In the genomic region with DNA sequence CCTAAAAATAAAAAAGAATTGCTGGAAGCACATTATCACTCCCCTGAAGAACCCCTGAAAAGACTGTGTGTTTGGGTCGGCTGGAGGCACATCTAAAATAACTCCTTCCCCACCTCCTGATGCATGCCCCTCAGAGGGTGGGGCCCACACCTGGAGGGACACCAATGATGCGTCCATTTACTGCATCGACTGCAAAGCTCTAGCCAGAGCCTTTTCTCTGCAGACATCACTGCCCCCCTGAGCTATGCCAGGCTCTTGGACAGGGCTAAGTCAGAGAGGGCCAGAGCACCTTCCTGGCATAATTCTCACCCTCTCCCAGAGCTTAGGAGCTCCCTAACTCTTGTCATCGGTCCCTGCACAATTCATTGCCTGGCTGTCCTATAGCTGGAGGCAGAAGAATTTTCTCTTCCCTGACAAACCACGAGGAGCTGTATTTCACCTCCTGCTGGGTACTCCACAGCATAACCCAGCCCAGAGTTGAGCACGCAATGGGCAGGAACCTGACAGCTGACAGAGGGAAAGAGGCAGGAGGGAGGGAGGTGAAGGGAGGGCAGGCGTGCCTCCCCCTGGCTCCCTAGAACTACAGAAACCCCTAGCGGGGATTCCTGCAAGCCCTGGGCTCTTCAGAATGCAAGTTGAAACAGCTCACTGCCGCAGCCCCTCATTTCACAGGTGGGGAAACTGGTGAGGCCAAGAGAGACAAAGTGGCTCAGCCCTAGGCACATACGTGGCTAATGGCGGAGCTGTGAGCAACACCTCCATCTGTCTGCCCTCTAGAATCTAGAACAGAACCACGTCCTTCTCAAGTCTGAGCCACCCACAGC, we compare ENCODE assay signal across 15 cellular contexts. TPM values are rescaled to one million over a fixed set of nuclear protein-coding genes. Genes with fewer than 3 reads are reported as not detected.
DNase-seq lines count a peak whose midpoint lies in the region; ATAC-seq, FAIRE-seq and TF ChIP-seq lines count a peak whose summit lies in the region.
"Had no signal": no experiment of that assay in that cellular context is flagged by ENCODE, and none has a peak within 500 bp of the region (broad histone marks: within the 10 kb centered on the region; RNA-seq: fewer than 3 reads in every experiment).

No MANE protein-coding gene starts in this region.

- H3K27ac Mint-ChIP-seq in activated naive CD4-positive, alpha-beta T cell treated with anti-CD3 and anti-CD28 coated beads, Interleukin-2, amount 50 U/mL, for 72 hours, result no peak overlapping the region
- H3K27ac Mint-ChIP-seq in activated CD4-positive, alpha-beta memory T cell treated with anti-CD3 and anti-CD28 coated beads for 36 hours, result no peak overlapping the region
- H3K27ac Mint-ChIP-seq: activated naive CD4-positive, alpha-beta T cell treated with anti-CD3 and anti-CD28 coated beads, Interleukin-2, amount 50 U/mL, for 24 hours; memory B cell had no signal

- no peak overlapping the region for H4K91ac ChIP-seq in H1 (replicated peaks; ENCODE audit: insufficient read length, low read length)

- peak overlapping the region; percentile 29 for H3K9ac ChIP-seq in Loucy (ENCODE audit: low read depth, low read length, poor library complexity, severe bottlenecking)
- H3K9ac ChIP-seq in H1 (replicated peaks in 1 of 4; ENCODE audit: extremely low read depth in 1 of 4, low read depth in 3 of 4, low read length in 3 of 4), result no peak overlapping the region
- H3K9ac ChIP-seq: BLaER1 had no signal

- H3K18ac ChIP-seq in H1 (ENCODE audit: extremely low read depth, low read length), result no peak overlapping the region; the same call in 1 of the 2 replicates

- no peak overlapping the region for H2BK120ac ChIP-seq in H1 (replicated peaks; ENCODE audit: low read depth, low read length)

- no peak overlapping the region for H2BK12ac ChIP-seq in H1 (ENCODE audit: low read depth, low read length)

- H4K5ac ChIP-seq in H1 (ENCODE audit: insufficient read length, low read depth, low read length), result no peak overlapping the region

- H3K23me2 ChIP-seq in H1 (ENCODE audit: low read depth, low read length), result no peaks in the 10 kb centered on the region

- intact Hi-C loops in sciatic nerve (cut with DNase I), result no loop called here
- intact Hi-C loops in activated CD4-positive, alpha-beta memory T cell treated with anti-CD3 and anti-CD28 coated beads for 36 hours (cut with micrococcal nuclease), result no loop called here

- CTCF ChIA-PET in H1 (lab: Charles Lee; ENCODE audit: partially characterized antibody), result interaction anchor here (0.6 to 1.7 kb wide), 14 partner anchors 14 to 1722 kb away, joined by 3 to 7 read pairs (median 3); partner anchors contain the start of gene LSG1
- CTCF ChIA-PET in activated CD4-positive, alpha-beta memory T cell treated with anti-CD3 and anti-CD28 coated beads for 36 hours (lab: Charles Lee), result no interaction called here

- peak overlapping the region; percentile 69 for H3K4ac ChIP-seq in H1 (replicated peaks; ENCODE audit: insufficient read length, low read depth, low read length)

- peaks cover 19% of the 10 kb centered on the region; the same call in 1 of the 2 replicates for H3K36me3 ChIP-seq in Loucy (ENCODE audit: insufficient read depth, low read length)
- H3K36me3 ChIP-seq in H1 (ENCODE audit: control insufficient read depth in 2 of 4, insufficient read depth in 4 of 4, low read length in 3 of 4), result peaks cover 0 to 4% (median 2%) of the 10 kb centered on the region in 4 experiments; a peak in 3 of 8 replicates

- TF ChIP-seq EP300 in H1 (IDR thresholded peaks at IDR 0.05; ENCODE audit: borderline replicate concordance in 1 of 2, low read depth in 2 of 2, low read length in 2 of 2), result no peak

- FAIRE-seq in H1 (lab: Jason Lieb, UNC), result no peak
- FAIRE-seq: HTR-8/SVneo had no signal

- no peak for ATAC-seq in sciatic nerve
- ATAC-seq in activated naive CD4-positive, alpha-beta T cell treated with anti-CD3 and anti-CD28 coated beads, Interleukin-2, amount 50 U/mL, for 72 hours, result no peak
- ATAC-seq in HG03135 (IDR thresholded peaks at IDR 0.05; ENCODE audit: unreplicated experiment), result no peak

- H2AFZ ChIP-seq in Loucy (ENCODE audit: low read length), result no peak overlapping the region
- no peak overlapping the region for H2AFZ ChIP-seq in H1 (ENCODE audit: low read length)

- no peak overlapping the region for H3K4me3 Mint-ChIP-seq in activated CD4-positive, alpha-beta memory T cell treated with anti-CD3 and anti-CD28 coated beads for 36 hours
- H3K4me3 Mint-ChIP-seq: activated naive CD4-positive, alpha-beta T cell treated with anti-CD3 and anti-CD28 coated beads, Interleukin-2, amount 50 U/mL, for 24 hours; memory B cell had no signal

- H4K20me1 ChIP-seq in Loucy (ENCODE audit: insufficient read depth, low read length, poor library complexity, severe bottlenecking) (no peaks in the 10 kb centered on the region), H1 (replicated peaks in 1 of 2; ENCODE audit: control insufficient read depth in 1 of 2, insufficient read depth in 2 of 2, low read length in 2 of 2) (peaks cover 2 to 5% of the 10 kb centered on the region in 2 experiments)
- H4K20me1 ChIP-seq: BLaER1 had no signal

- DNase-seq in AG08395 (ENCODE audit: low spot score) (peak; percentile 18), H1 (ENCODE audit: low read depth in 1 of 2, low spot score in 2 of 2) (peak in 1 of 2 experiments; percentile 46), sciatic nerve (ENCODE audit: low spot score) (peak; percentile 30)
- no peak for DNase-seq in stimulated activated CD4-positive, alpha-beta T cell treated with anti-CD3 and anti-CD28 coated beads, Interleukin-4, amount 100 ng/mL, for 24 hours
- no peak for DNase-seq in activated naive CD4-positive, alpha-beta T cell treated with anti-CD3 and anti-CD28 coated beads, Interleukin-2, amount 50 U/mL, for 72 hours (ENCODE audit: low spot score in 2 of 2)
- no peak for DNase-seq in activated CD4-positive, alpha-beta memory T cell treated with anti-CD3 and anti-CD28 coated beads for 36 hours
- DNase-seq: activated CD4-positive, alpha-beta T cell treated with anti-CD3 and anti-CD28 coated beads for 4 hours; NCI-H1105 treated with DMSO at 0.1 percent for 48 hours; NCI-H748 treated with DMSO at 0.1 percent for 48 hours had no signal

- H3K4me1 Mint-ChIP-seq in activated CD4-positive, alpha-beta memory T cell treated with anti-CD3 and anti-CD28 coated beads for 36 hours (ENCODE audit: low read depth), result peaks cover 6% of the 10 kb centered on the region

- H2BK15ac ChIP-seq in H1 (ENCODE audit: low read length), result no peak overlapping the region

- H3K36me3 Mint-ChIP-seq in activated naive CD4-positive, alpha-beta T cell treated with anti-CD3 and anti-CD28 coated beads, Interleukin-2, amount 50 U/mL, for 72 hours, result peaks cover 13 to 19% of the 10 kb centered on the region in 2 donors
- H3K36me3 Mint-ChIP-seq in activated CD4-positive, alpha-beta memory T cell treated with anti-CD3 and anti-CD28 coated beads for 36 hours, result peaks cover 8% of the 10 kb centered on the region
- H3K36me3 Mint-ChIP-seq: memory B cell had no signal

- H2AK5ac ChIP-seq in H1 (ENCODE audit: low read depth, low read length), result no peak overlapping the region

- H3K9me2 ChIP-seq in Loucy (replicated peaks; ENCODE audit: low read depth, low read length), result no peaks in the 10 kb centered on the region

- POLR2A ChIA-PET in H1 (lab: Charles Lee; ENCODE audit: partially characterized antibody), result interaction anchor here (0.9 to 1.2 kb wide), 4 partner anchors 10 to 31 kb away, joined by 3 to 4 read pairs (median 4); no protein-coding TSS in a partner anchor
- POLR2A ChIA-PET in activated CD4-positive, alpha-beta memory T cell treated with anti-CD3 and anti-CD28 coated beads for 36 hours (lab: Charles Lee), result no interaction called here

- no peaks in the 10 kb centered on the region for H3F3A ChIP-seq in Loucy (ENCODE audit: low read depth)

- no peak overlapping the region for H3K56ac ChIP-seq in H1 (replicated peaks; ENCODE audit: insufficient read length, low read depth, low read length)

- H3K79me2 ChIP-seq in Loucy (ENCODE audit: insufficient read depth, low read length), result peaks cover 14% of the 10 kb centered on the region; the same call in 1 of the 2 replicates
- H3K79me2 ChIP-seq in H1 (ENCODE audit: control insufficient read depth in 1 of 2, insufficient read depth in 2 of 2, low read length in 2 of 2), result peaks cover 0 to 24% of the 10 kb centered on the region in 2 experiments; a peak in 2 of 4 replicates

- H3K9me3 ChIP-seq in Loucy (ENCODE audit: insufficient read depth, low read depth, low read length) (no peaks in the 10 kb centered on the region), H1 (ENCODE audit: insufficient read depth in 2 of 2, low read depth in 1 of 2, low read length in 1 of 2) (no peaks in the 10 kb centered on the region)
- H3K9me3 ChIP-seq: BLaER1 had no signal

- H3K9me3 Mint-ChIP-seq in activated naive CD4-positive, alpha-beta T cell treated with anti-CD3 and anti-CD28 coated beads, Interleukin-2, amount 50 U/mL, for 72 hours, result no peaks in the 10 kb centered on the region
- no peaks in the 10 kb centered on the region for H3K9me3 Mint-ChIP-seq in activated CD4-positive, alpha-beta memory T cell treated with anti-CD3 and anti-CD28 coated beads for 36 hours
- H3K9me3 Mint-ChIP-seq: activated naive CD4-positive, alpha-beta T cell treated with anti-CD3 and anti-CD28 coated beads, Interleukin-2, amount 50 U/mL, for 24 hours; memory B cell had no signal

- H3K27me3 ChIP-seq in Loucy (ENCODE audit: insufficient read depth, low read length, poor library complexity, severe bottlenecking) (no peaks in the 10 kb centered on the region), H1 (replicated peaks in 1 of 4; ENCODE audit: control insufficient read depth in 3 of 4, extremely low read depth in 1 of 4, insufficient read depth in 3 of 4, low read length in 3 of 4) (no peaks in the 10 kb centered on the region)
- H3K27me3 ChIP-seq: BLaER1 had no signal

- H4K8ac ChIP-seq in H1 (ENCODE audit: extremely low read depth, insufficient read depth, low read length), result no peak overlapping the region

- H3K4me2 ChIP-seq in Loucy (ENCODE audit: low read depth, low read length, poor library complexity, severe bottlenecking) (no peak overlapping the region), H1 (ENCODE audit: insufficient read depth in 1 of 2, low read depth in 2 of 2, low read length in 2 of 2) (no peak overlapping the region)
- H3K4me2 ChIP-seq: BLaER1 had no signal

- no peak overlapping the region for H3K27ac ChIP-seq in H1 (ENCODE audit: low read depth, low read length)
- H3K27ac ChIP-seq: BLaER1 had no signal

- TF ChIP-seq POLR2A in H1 (IDR thresholded peaks at IDR 0.05; ENCODE audit: control extremely low read depth in 1 of 2, low read depth in 2 of 2, low read length in 2 of 2), result no peak

- TF ChIP-seq RAD21 in H1 (IDR thresholded peaks at IDR 0.05 in 1 of 2, conservative IDR thresholded peaks at IDR 0.05 in 1 of 2; ENCODE audit: low read depth in 2 of 2, low read length in 2 of 2), result no peak

- peaks cover 16% of the 10 kb centered on the region for H3K79me1 ChIP-seq in H1 (ENCODE audit: low read depth, low read length)

- H3K4me3 ChIP-seq in Loucy (ENCODE audit: low read length, poor library complexity, severe bottlenecking) (no peak overlapping the region), H1 (ENCODE audit: extremely low read depth in 1 of 4, insufficient read depth in 2 of 4, low read depth in 3 of 4, low read length in 4 of 4) (no peak overlapping the region)
- H3K4me3 ChIP-seq: BLaER1 had no signal

- no peak overlapping the region for H2BK20ac ChIP-seq in H1 (ENCODE audit: low read length)

- H3K27me3 Mint-ChIP-seq in activated CD4-positive, alpha-beta memory T cell treated with anti-CD3 and anti-CD28 coated beads for 36 hours, result no peaks in the 10 kb centered on the region
- H3K27me3 Mint-ChIP-seq: activated naive CD4-positive, alpha-beta T cell treated with anti-CD3 and anti-CD28 coated beads, Interleukin-2, amount 50 U/mL, for 24 hours; memory B cell had no signal

- H3K4me1 ChIP-seq in Loucy (ENCODE audit: insufficient read depth, low read length, poor library complexity, severe bottlenecking) (peaks cover 55% of the 10 kb centered on the region), H1 (replicated peaks in 1 of 4; ENCODE audit: control insufficient read depth in 3 of 4, insufficient read depth in 4 of 4, low read length in 3 of 4) (peaks cover 0 to 14% (median 7%) of the 10 kb centered on the region in 4 experiments; a peak in 6 of 7 replicates)

- TF ChIP-seq CTCF in Loucy (conservative IDR thresholded peaks at IDR 0.05; ENCODE audit: low read length) (no peak), H1 (IDR thresholded peaks at IDR 0.05; ENCODE audit: control extremely low read depth in 1 of 3, insufficient read depth in 1 of 3, low read depth in 1 of 3, low read length in 3 of 3) (no peak)

- no peak overlapping the region for H3K14ac ChIP-seq in H1 (ENCODE audit: insufficient read length)

- WGBS in H1 (ENCODE audit: extremely low coverage in 1 of 2, insufficient coverage in 1 of 2, insufficient read length in 1 of 2, insufficient replicate concordance in 2 of 2, low coverage in 1 of 2, low lambda C conversion rate in 2 of 2, missing lambda C conversion rate in 1 of 2), 2 experiments, result 84% methylated on average over 12 of the region's 12 CpGs; no CpG with 5 or more reads in 1 of the 2 experiments

- no peak overlapping the region; the same call in 1 of the 2 replicates for H2BK5ac ChIP-seq in H1 (ENCODE audit: low read depth, low read length)

- H3K23ac ChIP-seq in H1 (ENCODE audit: insufficient read length), result no peak overlapping the region

RNA-seq across cellular contexts. Expression of gene XXYLT1, which starts 46.6 kb away (rescaled TPM):
- 23.8 and 24.5 TPM in 2 replicates for total RNA-seq in H1 (2021; fragmentation: NEBNext Ultra II Directional; extraction: Animal tissue kit (Norgen Biotek cat#: 25700))
- 18.9 and 20.2 TPM in 2 replicates for polyA plus RNA-seq in H1 (2011; rRNA removed)
- polyA plus RNA-seq in H1 (2011; cell fraction: cytosol; rRNA removed), result 21.1 TPM
- polyA plus RNA-seq in H1 (2011; cell fraction: nucleus; rRNA removed), result 14.9 TPM
- 19.3 to 20.5 TPM (median 20.0 TPM) in 4 replicates for polyA plus RNA-seq in H1 (2012, experiment 1 of 2)
- polyA plus RNA-seq in H1 (2012, experiment 2 of 2), result 25.8 TPM
- 29.3 TPM for polyA plus RNA-seq in H1 (2013, experiment 1 of 2)
- polyA plus RNA-seq in H1 (2013, experiment 2 of 2), result 32.6 TPM
- polyA minus RNA-seq in H1 (2011; rRNA and poly(A)+ RNA removed), result 15.2 and 16.2 TPM in 2 replicates
- polyA minus RNA-seq in H1 (2011; cell fraction: cytosol; rRNA and poly(A)+ RNA removed), result 22.8 TPM
- polyA minus RNA-seq in H1 (2011; cell fraction: nucleus; rRNA and poly(A)+ RNA removed), result 31.3 TPM
- 11.0 TPM for total RNA-seq in sciatic nerve
- total RNA-seq in activated naive CD4-positive, alpha-beta T cell treated with anti-CD3 and anti-CD28 coated beads, Interleukin-2, amount 50 U/mL, for 72 hours, result 1 to 10 TPM; 3.4 to 6.1 TPM
- 1 to 10 TPM; 3.3 to 4.4 TPM for total RNA-seq in activated CD4-positive, alpha-beta memory T cell treated with anti-CD3 and anti-CD28 coated beads for 36 hours

Comparison
In these comparisons a context has a peak if more than half of its experiments do, and no peak if none do; other contexts are left out.
1. DNase-seq: peak in AG08395 (single experiment) and sciatic nerve (single experiment); none in stimulated activated CD4-positive, alpha-beta T cell treated with anti-CD3 and anti-CD28 coated beads, Interleukin-4, amount 100 ng/mL, for 24 hours (single experiment), activated naive CD4-positive, alpha-beta T cell treated with anti-CD3 and anti-CD28 coated beads, Interleukin-2, amount 50 U/mL, for 72 hours (0 of 2) and activated CD4-positive, alpha-beta memory T cell treated with anti-CD3 and anti-CD28 coated beads for 36 hours (single experiment).